Comparison of ENCODE assay signal across 18 cellular contexts in the genomic region with DNA sequence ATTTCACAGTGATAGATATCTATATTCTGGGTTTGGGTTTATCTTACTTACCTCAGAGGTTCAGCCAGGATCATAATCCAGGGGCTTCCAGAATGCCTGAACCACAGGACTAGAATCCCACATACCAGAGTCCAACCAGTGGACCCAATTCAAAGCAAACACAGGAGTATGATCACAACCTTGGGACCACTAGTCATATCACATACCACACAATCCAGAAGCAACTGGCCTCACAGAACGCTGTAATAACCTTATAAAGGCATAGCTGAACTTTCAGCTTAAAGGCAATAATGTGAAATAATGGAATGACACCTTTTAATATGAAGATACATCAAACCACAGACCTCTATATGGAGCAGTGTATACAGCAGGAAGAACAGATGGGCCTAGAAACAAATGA. TPM values are rescaled to one million over a fixed set of nuclear protein-coding genes. Genes with fewer than 3 reads are reported as not detected.
DNase-seq lines count a peak whose midpoint lies in the region; ATAC-seq and TF ChIP-seq lines count a peak whose summit lies in the region.
"Had no signal": no experiment of that assay in that cellular context is flagged by ENCODE, and none has a peak within 500 bp of the region (broad histone marks: within the 10 kb centered on the region; RNA-seq: fewer than 3 reads in every experiment).

No MANE protein-coding gene starts in this region.

- POLR2A ChIA-PET in SK-N-SH (lab: Yijun Ruan, JAX) = no interaction called here
- POLR2A ChIA-PET in CD4-positive, alpha-beta memory T cell (lab: Charles Lee; ENCODE audit: partially characterized antibody) = no interaction called here

- H3K79me2 ChIP-seq in SK-N-SH (ENCODE audit: insufficient read depth) = peaks cover 86% of the 10 kb centered on the region

- H3K27ac ChIP-seq in SK-N-SH (ENCODE audit: low read depth in 2 of 2, low read length in 1 of 2) = peak overlapping the region in 1 of 2 experiments; percentile 72; a peak in 2 of 4 replicates
- H3K27ac ChIP-seq in CD4-positive, alpha-beta memory T cell (ENCODE audit: low read depth, low read length) = no peak overlapping the region
- H3K27ac ChIP-seq: 22Rv1, heart left ventricle, tibial nerve had no signal

- H3K27me3 ChIP-seq in SK-N-SH (ENCODE audit: insufficient read depth) = no peaks in the 10 kb centered on the region
- H3K27me3 ChIP-seq in CD4-positive, alpha-beta memory T cell (ENCODE audit: insufficient read depth, low read length) = no peaks in the 10 kb centered on the region
- H3K27me3 ChIP-seq: heart left ventricle, tibial nerve had no signal

- TF ChIP-seq CTCF in SK-N-SH (IDR thresholded peaks at IDR 0.05) (no peak), fibroblast of the aortic adventitia (IDR thresholded peaks at IDR 0.05; ENCODE audit: insufficient read depth, low read length) (no peak), progenitor cell of endocrine pancreas (IDR thresholded peaks at IDR 0.05; ENCODE audit: unreplicated experiment) (no peak), Calu3 (IDR thresholded peaks at IDR 0.05; ENCODE audit: unreplicated experiment) (no peak)

- TF ChIP-seq EP300 in SK-N-SH (IDR thresholded peaks at IDR 0.05; ENCODE audit: borderline replicate concordance in 1 of 2, low read depth in 1 of 2, low read length in 1 of 2) = no peak

- no peaks in the 10 kb centered on the region for H3K9me3 ChIP-seq in SK-N-SH
- no peaks in the 10 kb centered on the region for H3K9me3 ChIP-seq in CD4-positive, alpha-beta memory T cell (ENCODE audit: control insufficient read depth in 1 of 2, low read length in 2 of 2)
- H3K9me3 ChIP-seq: heart left ventricle, tibial nerve had no signal

- no TSS peak for BruUV-seq in Calu3 (replicated peaks; lab: Mats Ljungman, UMichigan)

- no peak for DNase-seq in SK-N-SH
- DNase-seq in amniotic epithelial cell (ENCODE audit: low read depth) = peak; percentile 48
- peak; percentile 68 for DNase-seq in fibroblast of the aortic adventitia (ENCODE audit: low read depth)
- DNase-seq in progenitor cell of endocrine pancreas (ENCODE audit: low spot score, unreplicated experiment) = no peak
- DNase-seq in CD4-positive, alpha-beta memory T cell = no peak
- no peak for DNase-seq in Calu3
- DNase-seq in T-helper 2 cell treated with Interferon-gamma antibody and Interleukin-4, amounts not matched to agents 5 μg/mL and 100 μg/mL, for 36 hours (ENCODE audit: low spot score) = no peak
- DNase-seq: activated CD4-positive, alpha-beta memory T cell treated with anti-CD3 and anti-CD28 coated beads, Interleukin-2, amount 10 ng/mL, durations not matched to agents 7 days and 5 days; activated T-cell treated with anti-CD3 and anti-CD28 coated beads, Interleukin-2, amount 50 U/mL, for 48 hours; H7; heart left ventricle; NCI-H1930; NCI-H446 had no signal

- H3K27ac Mint-ChIP-seq in progenitor cell of endocrine pancreas (peak overlapping the region; percentile 59), Calu3 (ENCODE audit: unreplicated experiment) (no peak overlapping the region)
- H3K27ac Mint-ChIP-seq in CD4-positive, alpha-beta memory T cell = peak overlapping the region in 2 of 7 donors; percentile 18 to 68
- no peak overlapping the region for H3K27ac Mint-ChIP-seq in T-helper 2 cell treated with Interferon-gamma antibody and Interleukin-4, amounts not matched to agents 5 μg/mL and 100 μg/mL, for 36 hours
- H3K27ac Mint-ChIP-seq: activated CD4-positive, alpha-beta memory T cell treated with anti-CD3 and anti-CD28 coated beads, Interleukin-2, amount 10 ng/mL, durations not matched to agents 7 days and 5 days; stimulated activated memory B cell treated with anti-CD40 and anti-IgM and Interleukin-4, amounts not matched to agents 10 μg/mL and 1 μg/mL and 100 μg/mL, for 72 hours had no signal

- WGBS in SK-N-SH (ENCODE audit: low lambda C conversion rate) = 100% methylated on average over 1 of the region's 1 CpG

- ATAC-seq in SK-N-SH treated with all-trans-retinoic acid at 6 μM for 48 hours = no peak
- ATAC-seq: stimulated activated memory B cell treated with anti-CD40 and anti-IgM and Interleukin-4, amounts not matched to agents 10 μg/mL and 1 μg/mL and 100 μg/mL, for 72 hours had no signal

- H3K4me3 ChIP-seq in SK-N-SH (ENCODE audit: low read depth in 2 of 2, low read length in 1 of 2) = no peak overlapping the region
- H3K4me3 ChIP-seq in fibroblast of the aortic adventitia (ENCODE audit: low read depth, low read length) = no peak overlapping the region
- no peak overlapping the region for H3K4me3 ChIP-seq in CD4-positive, alpha-beta memory T cell (ENCODE audit: low read length in 2 of 2)
- H3K4me3 ChIP-seq: heart left ventricle, tibial nerve had no signal

- H3F3A ChIP-seq in SK-N-SH (replicated peaks; ENCODE audit: insufficient read depth) = peaks cover 20% of the 10 kb centered on the region

- intact Hi-C loops in CD4-positive, alpha-beta memory T cell (cut with micrococcal nuclease) = no loop called here
- intact Hi-C loops in Calu3 (cut with micrococcal nuclease; ENCODE audit: unreplicated experiment) = no loop called here

- no peak overlapping the region for H2AFZ ChIP-seq in SK-N-SH (ENCODE audit: low read depth)

- H4K20me1 ChIP-seq in SK-N-SH (ENCODE audit: insufficient read depth) = no peaks in the 10 kb centered on the region

- no peaks in the 10 kb centered on the region for H3K36me3 ChIP-seq in SK-N-SH (replicated peaks in 1 of 2; ENCODE audit: control insufficient read depth in 1 of 2, insufficient read depth in 2 of 2, low read length in 1 of 2)
- no peaks in the 10 kb centered on the region for H3K36me3 ChIP-seq in CD4-positive, alpha-beta memory T cell (ENCODE audit: insufficient read depth, low read length)
- H3K36me3 ChIP-seq: heart left ventricle, tibial nerve had no signal

- CTCF ChIA-PET in SK-N-SH (lab: Yijun Ruan, JAX) = interaction anchor here (0.5 kb wide), 1 partner anchor 396 kb away, joined by 3 read pairs; no protein-coding TSS in a partner anchor
- CTCF ChIA-PET in CD4-positive, alpha-beta memory T cell (lab: Charles Lee; ENCODE audit: partially characterized antibody) = no interaction called here
- CTCF ChIA-PET in Calu3 (lab: Charles Lee) = interaction anchor here (0.9 kb wide), 1 partner anchor 16 kb away, joined by 3 read pairs; no protein-coding TSS in a partner anchor

- H3K4me2 ChIP-seq in SK-N-SH = peak overlapping the region; percentile 25; the same call in 1 of the 2 replicates

- no peak overlapping the region for H3K4me3 Mint-ChIP-seq in progenitor cell of endocrine pancreas (ENCODE audit: low read depth)
- H3K4me3 Mint-ChIP-seq in CD4-positive, alpha-beta memory T cell = no peak overlapping the region
- H3K4me3 Mint-ChIP-seq in Calu3 (ENCODE audit: low read depth, unreplicated experiment) = no peak overlapping the region
- no peak overlapping the region for H3K4me3 Mint-ChIP-seq in T-helper 2 cell treated with Interferon-gamma antibody and Interleukin-4, amounts not matched to agents 5 μg/mL and 100 μg/mL, for 36 hours
- H3K4me3 Mint-ChIP-seq: activated CD4-positive, alpha-beta memory T cell treated with anti-CD3 and anti-CD28 coated beads, Interleukin-2, amount 10 ng/mL, durations not matched to agents 7 days and 5 days; stimulated activated memory B cell treated with anti-CD40 and anti-IgM and Interleukin-4, amounts not matched to agents 10 μg/mL and 1 μg/mL and 100 μg/mL, for 72 hours had no signal

- H3K9me3 Mint-ChIP-seq in progenitor cell of endocrine pancreas (ENCODE audit: low read depth) (peaks cover 4% of the 10 kb centered on the region), Calu3 (ENCODE audit: low read depth, unreplicated experiment) (no peaks in the 10 kb centered on the region)
- no peaks in the 10 kb centered on the region for H3K9me3 Mint-ChIP-seq in CD4-positive, alpha-beta memory T cell
- no peaks in the 10 kb centered on the region for H3K9me3 Mint-ChIP-seq in T-helper 2 cell treated with Interferon-gamma antibody and Interleukin-4, amounts not matched to agents 5 μg/mL and 100 μg/mL, for 36 hours
- H3K9me3 Mint-ChIP-seq: activated naive CD4-positive, alpha-beta T cell treated with anti-CD3 and anti-CD28 coated beads, Interleukin-2, amount 50 U/mL, for 72 hours; stimulated activated memory B cell treated with anti-CD40 and anti-IgM and Interleukin-4, amounts not matched to agents 10 μg/mL and 1 μg/mL and 100 μg/mL, for 72 hours had no signal

- H3K9me2 ChIP-seq in SK-N-SH = no peaks in the 10 kb centered on the region

- H3K27me3 Mint-ChIP-seq in progenitor cell of endocrine pancreas = no peaks in the 10 kb centered on the region
- H3K27me3 Mint-ChIP-seq in CD4-positive, alpha-beta memory T cell = no peaks in the 10 kb centered on the region
- H3K27me3 Mint-ChIP-seq in Calu3 (ENCODE audit: unreplicated experiment) = no peaks in the 10 kb centered on the region
- no peaks in the 10 kb centered on the region for H3K27me3 Mint-ChIP-seq in T-helper 2 cell treated with Interferon-gamma antibody and Interleukin-4, amounts not matched to agents 5 μg/mL and 100 μg/mL, for 36 hours (ENCODE audit: low read depth)
- H3K27me3 Mint-ChIP-seq: activated CD4-positive, alpha-beta memory T cell treated with anti-CD3 and anti-CD28 coated beads, Interleukin-2, amount 10 ng/mL, durations not matched to agents 7 days and 5 days; stimulated activated memory B cell treated with anti-CD40 and anti-IgM and Interleukin-4, amounts not matched to agents 10 μg/mL and 1 μg/mL and 100 μg/mL, for 72 hours had no signal

- no peak for TF ChIP-seq RAD21 in SK-N-SH (IDR thresholded peaks at IDR 0.05; ENCODE audit: low read length)

- peaks cover 35% of the 10 kb centered on the region for H3K4me1 Mint-ChIP-seq in progenitor cell of endocrine pancreas (ENCODE audit: low read depth)
- H3K4me1 Mint-ChIP-seq in CD4-positive, alpha-beta memory T cell = peaks cover 49 to 75% (median 62%) of the 10 kb centered on the region in 4 donors
- H3K4me1 Mint-ChIP-seq in Calu3 (ENCODE audit: low read depth, unreplicated experiment) = peaks cover 20% of the 10 kb centered on the region
- H3K4me1 Mint-ChIP-seq in T-helper 2 cell treated with Interferon-gamma antibody and Interleukin-4, amounts not matched to agents 5 μg/mL and 100 μg/mL, for 36 hours (ENCODE audit: low read depth) = peaks cover 28% of the 10 kb centered on the region

- H3K9ac ChIP-seq in SK-N-SH = no peak overlapping the region; the same call in 1 of the 2 replicates

- H3K4me1 ChIP-seq in SK-N-SH (ENCODE audit: control insufficient read depth in 1 of 2, insufficient read depth in 2 of 2, low read depth in 1 of 2, low read length in 1 of 2) = peaks cover 0 to 9% of the 10 kb centered on the region in 2 experiments; a peak in 1 of 4 replicates
- H3K4me1 ChIP-seq in CD4-positive, alpha-beta memory T cell (ENCODE audit: insufficient read depth, low read length) = peaks cover 43% of the 10 kb centered on the region

- H3K36me3 Mint-ChIP-seq in progenitor cell of endocrine pancreas (ENCODE audit: insufficient read depth) (peaks cover 4% of the 10 kb centered on the region), Calu3 (ENCODE audit: insufficient read depth, unreplicated experiment) (peaks cover 7% of the 10 kb centered on the region)
- peaks cover 3 to 14% of the 10 kb centered on the region in 2 donors for H3K36me3 Mint-ChIP-seq in CD4-positive, alpha-beta memory T cell
- H3K36me3 Mint-ChIP-seq in T-helper 2 cell treated with Interferon-gamma antibody and Interleukin-4, amounts not matched to agents 5 μg/mL and 100 μg/mL, for 36 hours (ENCODE audit: low read depth) = peaks cover 14% of the 10 kb centered on the region

RNA-seq across cellular contexts. Expression of gene RAPGEF6, which starts 25.3 kb away (rescaled TPM):
- polyA plus RNA-seq in SK-N-SH (2012; rRNA removed) = 2.9 and 4.7 TPM in 2 replicates
- polyA plus RNA-seq in SK-N-SH (2012; cell fraction: cytosol; rRNA removed) = 3.0 and 3.3 TPM in 2 replicates
- polyA plus RNA-seq in SK-N-SH (2012; cell fraction: nucleus; rRNA removed) = 4.9 and 9.0 TPM in 2 replicates
- 17.5 and 47.0 TPM in 2 replicates for total RNA-seq in fibroblast of the aortic adventitia (ENCODE audit: low replicate concordance)
- total RNA-seq in progenitor cell of endocrine pancreas = 28.4 and 29.1 TPM in 2 replicates
- total RNA-seq in CD4-positive, alpha-beta memory T cell = 100 to 1,000 TPM; 114 to 121 TPM
- polyA plus RNA-seq in CD4-positive, alpha-beta memory T cell = 10 to 100 TPM; 18.0 to 31.8 TPM
- total RNA-seq in Calu3 (2022) = 21.6 and 27.3 TPM in 2 replicates

Comparison
In these comparisons a context has a peak if more than half of its experiments do, and no peak if none do; other contexts are left out.
1. DNase-seq: peak in amniotic epithelial cell (single experiment) and fibroblast of the aortic adventitia (single experiment); none in SK-N-SH (single experiment), progenitor cell of endocrine pancreas (single experiment), CD4-positive, alpha-beta memory T cell (0 of 5), Calu3 (single experiment) and T-helper 2 cell treated with Interferon-gamma antibody and Interleukin-4, amounts not matched to agents 5 μg/mL and 100 μg/mL, for 36 hours (single experiment).